In genomic region chr16:71472041-71472440, GRCh38 we compare ENCODE assay signal across 1 cellular context.
TF ChIP-seq lines count a peak whose summit lies in the region.

No MANE protein-coding gene starts in this region.

TF ChIP-seq in WTC11, 78 proteins besides CTCF, POLR2A, EP300 and RAD21 (continued from another document):
- TF ChIP-seq ZNF425 (CRISPR knock-in tag; conservative IDR thresholded peaks at IDR 0.05) (no peak), RORB (CRISPR knock-in tag; IDR thresholded peaks at IDR 0.05) (no peak), AFF4 (CRISPR knock-in tag; IDR thresholded peaks at IDR 0.05; ENCODE audit: borderline replicate concordance) (no peak)
TF ChIP-seq in WTC11: peak in this region for 0.
